In genomic region chr19:17469371-17470203, GRCh38 we compare ENCODE assay signal across 1 cellular context.
TF ChIP-seq lines count a peak whose summit lies in the region.

No MANE protein-coding gene starts in this region.

TF ChIP-seq in GM12878, 131 proteins besides CTCF, POLR2A, EP300 and RAD21:
- TF ChIP-seq BMI1 (IDR thresholded peaks at IDR 0.05; ENCODE audit: borderline replicate concordance): peak; percentile 98
- 0 out of 2 replicates have a peak, but pooled peaks have one; percentile 33 for TF ChIP-seq DPF2 (IDR thresholded peaks at IDR 0.05)
- peak; percentile 74; the same call in 1 of the 2 replicates for TF ChIP-seq MAX (IDR thresholded peaks at IDR 0.05; ENCODE audit: low read depth, low read length)
- peak; percentile 83 for TF ChIP-seq CHD2 (IDR thresholded peaks at IDR 0.05; ENCODE audit: borderline replicate concordance, low read depth, low read length)
- 0 out of 2 replicates have a peak, but pooled peaks have one; percentile 43 for TF ChIP-seq ZNF207 (IDR thresholded peaks at IDR 0.05; ENCODE audit: borderline replicate concordance)
- TF ChIP-seq YY1 (IDR thresholded peaks at IDR 0.05; ENCODE audit: low read depth, low read length): peak; percentile 53; the same call in 1 of the 2 replicates
- TF ChIP-seq USF2 (IDR thresholded peaks at IDR 0.05; ENCODE audit: borderline replicate concordance, low read depth, low read length): no peak
- peak; percentile 66; the same call in 1 of the 2 replicates for TF ChIP-seq NBN (IDR thresholded peaks at IDR 0.05)
- peak; percentile 41 for TF ChIP-seq USF1 (IDR thresholded peaks at IDR 0.05; ENCODE audit: borderline replicate concordance, extremely low read length, insufficient read depth, low read depth, low read length)
- no peak for TF ChIP-seq ZNF24 (IDR thresholded peaks at IDR 0.05)
- no peak for TF ChIP-seq ZNF687 (IDR thresholded peaks at IDR 0.05)
- no peak; the same call in 1 of the 2 replicates for TF ChIP-seq HCFC1 (IDR thresholded peaks at IDR 0.05; ENCODE audit: low read length)
- 0 out of 2 replicates have a peak, but pooled peaks have one; percentile 51 for TF ChIP-seq GATAD2B (conservative IDR thresholded peaks at IDR 0.05; ENCODE audit: low read depth)
- TF ChIP-seq NKRF (conservative IDR thresholded peaks at IDR 0.05): peak; percentile 77; the same call in 1 of the 2 replicates
- TF ChIP-seq BHLHE40 (IDR thresholded peaks at IDR 0.05; ENCODE audit: borderline replicate concordance in 1 of 2, low read depth in 2 of 2, low read length in 1 of 2): peak; percentile 52 to 76; a peak in 2 of 4 replicates
- TF ChIP-seq ZNF384 (IDR thresholded peaks at IDR 0.05; ENCODE audit: borderline replicate concordance, low read depth, low read length): no peak
- peak; percentile 94 for TF ChIP-seq HDGF (IDR thresholded peaks at IDR 0.05)
- TF ChIP-seq IKZF1 (conservative IDR thresholded peaks at IDR 0.05): peak; percentile 56; the same call in 1 of the 2 replicates
- peak; percentile 61 for TF ChIP-seq RELA (IDR thresholded peaks at IDR 0.05; ENCODE audit: borderline replicate concordance, partially characterized antibody)
- TF ChIP-seq WRNIP1 (IDR thresholded peaks at IDR 0.05; ENCODE audit: borderline replicate concordance, low read depth, low read length): no peak
- no peak for TF ChIP-seq FOXM1 (IDR thresholded peaks at IDR 0.05; ENCODE audit: low read depth, low read length)
- TF ChIP-seq PKNOX1 (IDR thresholded peaks at IDR 0.05): peak; percentile 97
- no peak for TF ChIP-seq MTA2 (IDR thresholded peaks at IDR 0.05; ENCODE audit: low read depth)
- 0 out of 2 replicates have a peak, but pooled peaks have one; percentile 16 for TF ChIP-seq NR2C1 (IDR thresholded peaks at IDR 0.05)
- peak; percentile 15; the same call in 1 of the 2 replicates for TF ChIP-seq SMARCA5 (IDR thresholded peaks at IDR 0.05)
- TF ChIP-seq BRCA1 (IDR thresholded peaks at IDR 0.05; ENCODE audit: low read depth, low read length): 0 out of 2 replicates have a peak, but pooled peaks have one; percentile 19
- 0 out of 2 replicates have a peak, but pooled peaks have one; percentile 51 for TF ChIP-seq MLLT1 (IDR thresholded peaks at IDR 0.05)
- no peak for TF ChIP-seq RCOR1 (conservative IDR thresholded peaks at IDR 0.05; ENCODE audit: low read depth, low read length)
- TF ChIP-seq SIX5 (IDR thresholded peaks at IDR 0.05; ENCODE audit: low read depth, low read length, severe bottlenecking): no peak
- TF ChIP-seq RELB (IDR thresholded peaks at IDR 0.05; ENCODE audit: low read depth): no peak
- TF ChIP-seq ASH2L (IDR thresholded peaks at IDR 0.05; ENCODE audit: borderline replicate concordance, low read depth): 0 out of 2 replicates have a peak, but pooled peaks have one; percentile 37
- TF ChIP-seq KLF5 (IDR thresholded peaks at IDR 0.05; ENCODE audit: partially characterized antibody): peak; percentile 51
- no peak for TF ChIP-seq CREM (IDR thresholded peaks at IDR 0.05; ENCODE audit: low read depth)
- TF ChIP-seq SKIL (IDR thresholded peaks at IDR 0.05; ENCODE audit: low read depth, poor library complexity, severe bottlenecking): peak; percentile 59
- peak; percentile 90 for TF ChIP-seq PBX3 (IDR thresholded peaks at IDR 0.05; ENCODE audit: insufficient replicate concordance, low read depth, low read length)
- no peak for TF ChIP-seq SUZ12 (IDR thresholded peaks at IDR 0.05; ENCODE audit: unreplicated experiment)
- peak; percentile 67; the same call in 1 of the 2 replicates for TF ChIP-seq RAD51 (IDR thresholded peaks at IDR 0.05)
- no peak for TF ChIP-seq BACH1 (IDR thresholded peaks at IDR 0.05; ENCODE audit: borderline replicate concordance)
- TF ChIP-seq MXI1 (IDR thresholded peaks at IDR 0.05; ENCODE audit: low read depth, low read length): peak; percentile 93
- TF ChIP-seq MEF2B (IDR thresholded peaks at IDR 0.05; ENCODE audit: partially characterized antibody, poor library complexity, severe bottlenecking): peak; percentile 86
- TF ChIP-seq LARP7 (IDR thresholded peaks at IDR 0.05): no peak
- TF ChIP-seq ELK1 (IDR thresholded peaks at IDR 0.05; ENCODE audit: low read depth, low read length): no peak; the same call in 1 of the 2 replicates
- TF ChIP-seq IKZF2 (IDR thresholded peaks at IDR 0.05): peak in 1 of 2 experiments; percentile 11; a peak in 1 of 4 replicates
- TF ChIP-seq RUNX3 (IDR thresholded peaks at IDR 0.05; ENCODE audit: low read length): no peak
- 0 out of 2 replicates have a peak, but pooled peaks have one; percentile 19 for TF ChIP-seq ATF7 (IDR thresholded peaks at IDR 0.05; ENCODE audit: low read depth)
